ENCODE assay signal across 12 cellular contexts in the genomic region with DNA sequence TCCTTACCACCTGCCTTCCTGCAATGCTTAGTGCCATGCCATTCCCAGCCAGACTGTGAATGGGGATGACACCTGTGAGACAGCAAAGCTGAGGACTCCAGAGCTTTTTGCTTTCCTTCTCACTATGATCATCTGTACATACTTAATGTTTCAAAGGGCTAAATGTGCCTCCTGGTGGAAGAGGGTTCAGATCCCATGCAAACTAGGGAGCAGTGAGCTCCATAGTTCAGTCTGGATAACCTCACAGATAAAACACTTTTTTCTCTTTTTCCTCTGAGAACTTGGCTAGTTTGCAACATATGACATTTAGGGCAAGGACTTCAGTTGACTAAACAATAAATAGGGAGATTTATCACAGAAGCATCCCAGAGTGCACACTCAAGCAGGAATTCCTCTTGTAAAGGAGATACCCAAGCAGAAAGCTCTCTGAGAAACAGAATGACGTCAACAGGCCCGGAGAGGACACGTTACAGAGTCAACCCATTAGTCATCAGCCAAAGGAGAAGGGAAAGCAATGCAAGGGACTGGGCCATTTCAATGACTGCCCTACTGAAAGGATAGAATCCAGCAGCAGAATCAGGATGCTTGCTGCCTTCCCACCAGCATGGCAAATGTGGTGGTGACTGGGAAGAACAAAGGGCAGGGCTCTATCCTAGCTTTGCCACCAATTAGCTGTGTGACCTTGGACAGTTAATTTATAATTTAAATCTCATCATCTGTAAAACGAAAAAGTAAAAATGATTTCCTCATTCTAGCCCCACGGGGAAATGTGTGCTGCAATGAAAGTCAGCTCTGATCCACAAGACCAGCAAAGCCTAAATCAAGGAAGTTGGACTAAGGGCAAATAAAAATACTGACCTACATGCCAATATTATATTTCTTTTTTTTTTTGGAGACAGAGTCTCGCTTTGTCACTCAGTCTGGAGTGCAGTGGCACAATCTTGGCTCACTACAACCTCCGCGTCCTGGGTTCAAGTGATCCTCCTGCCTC.
DNase-seq lines count a peak whose midpoint lies in the region; ATAC-seq, FAIRE-seq and TF ChIP-seq lines count a peak whose summit lies in the region.
"Had no signal": no experiment of that assay in that cellular context is flagged by ENCODE, and none has a peak within 500 bp of the region (broad histone marks: within the 10 kb centered on the region; RNA-seq: fewer than 3 reads in every experiment).

No MANE protein-coding gene starts in this region.

- H3K36me3 ChIP-seq in spleen: peaks cover 2 to 100% (median 52%) of the 10 kb centered on the region in 6 donors

- H3K4me3 Mint-ChIP-seq in stimulated activated memory B cell treated with anti-CD40 and anti-IgM and Interleukin-4, amounts not matched to agents 10 μg/mL and 1 μg/mL and 100 μg/mL, for 72 hours: no peak overlapping the region

- TF ChIP-seq CTCF in spleen (IDR thresholded peaks at IDR 0.05 in 8 of 11, conservative IDR thresholded peaks at IDR 0.05 in 3 of 11): no peak

- no peak overlapping the region for H3K4me3 ChIP-seq in right cardiac atrium (ENCODE audit: low read length)
- H3K4me3 ChIP-seq in spleen: no peak overlapping the region
- H3K4me3 ChIP-seq: dorsolateral prefrontal cortex had no signal

- H3K4me1 Mint-ChIP-seq in stimulated activated memory B cell treated with anti-CD40 and anti-IgM and Interleukin-4, amounts not matched to agents 10 μg/mL and 1 μg/mL and 100 μg/mL, for 72 hours: no peaks in the 10 kb centered on the region

- TF ChIP-seq POLR2A in H54 (IDR thresholded peaks at IDR 0.05; ENCODE audit: low read depth, low read length) (no peak), spleen (IDR thresholded peaks at IDR 0.05) (no peak)

- H3K27me3 ChIP-seq in right cardiac atrium (ENCODE audit: control insufficient read depth, insufficient read depth) (no peaks in the 10 kb centered on the region), spleen (replicated peaks in 1 of 7) (no peaks in the 10 kb centered on the region)
- H3K27me3 ChIP-seq: dorsolateral prefrontal cortex had no signal

- 60% methylated on average over 8 of the region's 8 CpGs for WGBS in right cardiac atrium
- 71 to 83% (median 79%) methylated on average over 8 of the region's 8 CpGs for WGBS in spleen, 5 donors

- H3K4me1 ChIP-seq in right cardiac atrium (ENCODE audit: control insufficient read depth, insufficient read depth, low read length) (peaks cover 6% of the 10 kb centered on the region), spleen (peaks cover 0 to 43% (median 10%) of the 10 kb centered on the region in 6 donors)

- no peak overlapping the region for H3K27ac Mint-ChIP-seq in stimulated activated memory B cell treated with anti-CD40 and anti-IgM and Interleukin-4, amounts not matched to agents 10 μg/mL and 1 μg/mL and 100 μg/mL, for 72 hours

- peak; percentile 89 for FAIRE-seq in H54 (lab: Jason Lieb, UNC)
- FAIRE-seq: TTC549 had no signal

- H3K9me3 ChIP-seq in right cardiac atrium (ENCODE audit: control insufficient read depth, low read length): no peaks in the 10 kb centered on the region
- H3K9me3 ChIP-seq in spleen: no peaks in the 10 kb centered on the region

- no peaks in the 10 kb centered on the region for H3K27me3 Mint-ChIP-seq in stimulated activated memory B cell treated with anti-CD40 and anti-IgM and Interleukin-4, amounts not matched to agents 10 μg/mL and 1 μg/mL and 100 μg/mL, for 72 hours

- intact Hi-C loops in right cardiac atrium (cut with DNase I): no loop called here
- intact Hi-C loops in spleen (cut with DNase I; ENCODE audit: low total_unique reads): no loop called here

- peaks cover 75% of the 10 kb centered on the region for H3K36me3 Mint-ChIP-seq in stimulated activated memory B cell treated with anti-CD40 and anti-IgM and Interleukin-4, amounts not matched to agents 10 μg/mL and 1 μg/mL and 100 μg/mL, for 72 hours

- H3K9me3 Mint-ChIP-seq in stimulated activated memory B cell treated with anti-CD40 and anti-IgM and Interleukin-4, amounts not matched to agents 10 μg/mL and 1 μg/mL and 100 μg/mL, for 72 hours: no peaks in the 10 kb centered on the region

- ATAC-seq in right cardiac atrium (peak; percentile 85 to 94), HG03108 (IDR thresholded peaks at IDR 0.05; ENCODE audit: unreplicated experiment) (no peak)
- ATAC-seq in stimulated activated memory B cell treated with anti-CD40 and anti-IgM and Interleukin-4, amounts not matched to agents 10 μg/mL and 1 μg/mL and 100 μg/mL, for 72 hours: no peak

- H3K27ac ChIP-seq in right cardiac atrium (ENCODE audit: low read length): peak overlapping the region; percentile 53
- peak overlapping the region in 5 of 8 donors; percentile 20 to 71 (median 40) for H3K27ac ChIP-seq in spleen
- H3K27ac ChIP-seq: dorsolateral prefrontal cortex had no signal

- DNase-seq in H54 (ENCODE audit: insufficient read length, low spot score) (peak; percentile 55), amniotic stem cell (lab: John Stamatoyannopoulos, UW) (peak; percentile 98), right cardiac atrium (peak in 2 of 3 donors; percentile 59 to 68), spleen (no peak), NCI-H446 (lab: John Stamatoyannopoulos, UW) (no peak), NCI-H524 (lab: John Stamatoyannopoulos, UW) (no peak)
- DNase-seq: dorsolateral prefrontal cortex, NCI-H1417, nucleus accumbens had no signal

Comparison
In these comparisons a context has a peak if more than half of its experiments do, and no peak if none do; other contexts are left out.
1. DNase-seq: peak in H54 (single experiment), amniotic stem cell (single experiment) and right cardiac atrium (2 of 3); none in spleen (single experiment), NCI-H446 (0 of 2) and NCI-H524 (0 of 2).
2. ATAC-seq: peak in right cardiac atrium (2 of 2); none in stimulated activated memory B cell treated with anti-CD40 and anti-IgM and Interleukin-4, amounts not matched to agents 10 μg/mL and 1 μg/mL and 100 μg/mL, for 72 hours (single experiment) and HG03108 (single experiment).